1 cellular context compared by ENCODE assay signal in genomic region chr10:70271996-70272924, GRCh38.
TF ChIP-seq lines count a peak whose summit lies in the region.

No MANE protein-coding gene starts in this region.

TF ChIP-seq in K562, 482 proteins besides CTCF, POLR2A, EP300 and RAD21:
- TF ChIP-seq ID3 (CRISPR knock-in tag; IDR thresholded peaks at IDR 0.05) (no peak), ID3 (tag; IDR thresholded peaks at IDR 0.05) (0 out of 2 replicates have a peak, but pooled peaks have one; percentile 37), MNT (conservative IDR thresholded peaks at IDR 0.05) (0 out of 4 replicates have a peak, but pooled peaks of 1 of the 2 experiments have one; percentile 21), SRSF9 (IDR thresholded peaks at IDR 0.05; ENCODE audit: borderline replicate concordance, low read depth, low read length) (no peak), ZNF512 (tag; IDR thresholded peaks at IDR 0.05) (peak; percentile 90), E2F3 (CRISPR knock-in tag; IDR thresholded peaks at IDR 0.05) (no peak), ZNF644 (tag; IDR thresholded peaks at IDR 0.05; ENCODE audit: low read depth) (no peak), HNRNPK (IDR thresholded peaks at IDR 0.05; ENCODE audit: low read depth, low read length, poor library complexity, severe bottlenecking) (no peak)
TF ChIP-seq in K562: peak in this region for 3.
